In the genomic region with DNA sequence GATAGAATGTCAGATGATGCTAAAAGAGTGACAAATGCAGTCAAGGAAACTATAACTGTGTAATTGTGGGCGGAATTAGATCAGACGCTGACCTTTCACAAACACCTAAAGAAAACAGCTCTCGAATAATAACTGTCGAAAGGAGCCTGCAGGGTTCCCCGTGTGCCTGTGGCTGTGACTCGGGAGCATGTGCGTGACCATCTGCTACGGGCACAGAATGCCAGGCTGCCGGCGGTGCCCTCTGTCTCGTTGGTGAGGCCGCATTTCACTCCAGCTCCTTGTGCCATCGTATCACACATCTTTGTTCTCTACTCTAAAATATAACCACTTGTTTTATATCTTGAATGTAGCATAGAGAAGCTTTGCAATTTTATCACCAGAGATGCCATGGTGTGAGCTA, we compare ENCODE assay signal across 18 cellular contexts.
DNase-seq lines count a peak whose midpoint lies in the region; ATAC-seq lines count a peak whose summit lies in the region.
"Had no signal": no experiment of that assay in that cellular context is flagged by ENCODE, and none has a peak within 500 bp of the region (broad histone marks: within the 10 kb centered on the region; RNA-seq: fewer than 3 reads in every experiment).

No MANE protein-coding gene starts in this region.

- in situ Hi-C loops in G401 (cut with HindIII; ENCODE audit: low sequenced_read_pairs): no loop called here

- no peak overlapping the region for H3K4me3 Mint-ChIP-seq in activated CD4-positive, alpha-beta T cell treated with anti-CD3 and anti-CD28 coated beads, Interleukin-2, amount 10 ng/mL, durations not matched to agents 7 days and 5 days
- H3K4me3 Mint-ChIP-seq: B cell; CD4-positive, alpha-beta T cell; CD8-positive, alpha-beta T cell had no signal

- CTCF ChIA-PET in activated CD4-positive, alpha-beta T cell treated with anti-CD3 and anti-CD28 coated beads, Interleukin-2, amount 10 ng/mL, durations not matched to agents 7 days and 5 days (lab: Charles Lee): interaction anchor here (0.9 kb wide), 1 partner anchor 10 kb away, joined by 3 read pairs; no protein-coding TSS in a partner anchor

- no peaks in the 10 kb centered on the region for H3K36me3 Mint-ChIP-seq in activated CD4-positive, alpha-beta T cell treated with anti-CD3 and anti-CD28 coated beads, Interleukin-2, amount 10 ng/mL, durations not matched to agents 7 days and 5 days (ENCODE audit: low read depth)
- H3K36me3 Mint-ChIP-seq: CD8-positive, alpha-beta T cell had no signal

- no peak overlapping the region for H3K27ac Mint-ChIP-seq in activated CD4-positive, alpha-beta T cell treated with anti-CD3 and anti-CD28 coated beads, Interleukin-2, amount 10 ng/mL, durations not matched to agents 7 days and 5 days
- H3K27ac Mint-ChIP-seq: B cell; CD4-positive, alpha-beta T cell; CD8-positive, alpha-beta T cell had no signal

- POLR2A ChIA-PET in activated CD4-positive, alpha-beta T cell treated with anti-CD3 and anti-CD28 coated beads, Interleukin-2, amount 10 ng/mL, durations not matched to agents 7 days and 5 days (lab: Charles Lee): no interaction called here

- no peaks in the 10 kb centered on the region for H3K27me3 Mint-ChIP-seq in activated CD4-positive, alpha-beta T cell treated with anti-CD3 and anti-CD28 coated beads, Interleukin-2, amount 10 ng/mL, durations not matched to agents 7 days and 5 days
- H3K27me3 Mint-ChIP-seq: B cell; CD4-positive, alpha-beta T cell had no signal

- ATAC-seq in GM21515 (IDR thresholded peaks at IDR 0.05; ENCODE audit: unreplicated experiment): no peak
- ATAC-seq: CD8-positive, alpha-beta T cell had no signal

- H3K4me1 Mint-ChIP-seq in activated CD4-positive, alpha-beta T cell treated with anti-CD3 and anti-CD28 coated beads, Interleukin-2, amount 10 ng/mL, durations not matched to agents 7 days and 5 days: no peaks in the 10 kb centered on the region
- H3K4me1 Mint-ChIP-seq: B cell had no signal

- H3K9me3 Mint-ChIP-seq in activated CD4-positive, alpha-beta T cell treated with anti-CD3 and anti-CD28 coated beads, Interleukin-2, amount 10 ng/mL, durations not matched to agents 7 days and 5 days: no peaks in the 10 kb centered on the region
- H3K9me3 Mint-ChIP-seq: CD4-positive, alpha-beta T cell; CD8-positive, alpha-beta T cell had no signal

- peak; percentile 81 for DNase-seq in G401 (ENCODE audit: low spot score)
- DNase-seq in cerebellar cortex (ENCODE audit: low spot score): peak; percentile 74
- peak; percentile 41 for DNase-seq in foreskin melanocyte
- DNase-seq in inferior parietal cortex (ENCODE audit: extremely low spot score): no peak
- DNase-seq in activated CD4-positive, alpha-beta T cell treated with anti-CD3 and anti-CD28 coated beads, Interleukin-2, amount 10 ng/mL, durations not matched to agents 7 days and 5 days: no peak
- DNase-seq: 8988T; ACHN; Caco-2; Calu3; CD4-positive, alpha-beta T cell; CD8-positive, alpha-beta T cell; DMS53; DMS79; DND-41; EL; GF-D8 had no signal

Comparison
In these comparisons a context has a peak if more than half of its experiments do, and no peak if none do; other contexts are left out.
1. DNase-seq: peak in G401 (single experiment), cerebellar cortex (single experiment) and foreskin melanocyte (single experiment); none in inferior parietal cortex (single experiment) and activated CD4-positive, alpha-beta T cell treated with anti-CD3 and anti-CD28 coated beads, Interleukin-2, amount 10 ng/mL, durations not matched to agents 7 days and 5 days (single experiment).